Comparison of ENCODE assay signal across 24 cellular contexts in the genomic region with DNA sequence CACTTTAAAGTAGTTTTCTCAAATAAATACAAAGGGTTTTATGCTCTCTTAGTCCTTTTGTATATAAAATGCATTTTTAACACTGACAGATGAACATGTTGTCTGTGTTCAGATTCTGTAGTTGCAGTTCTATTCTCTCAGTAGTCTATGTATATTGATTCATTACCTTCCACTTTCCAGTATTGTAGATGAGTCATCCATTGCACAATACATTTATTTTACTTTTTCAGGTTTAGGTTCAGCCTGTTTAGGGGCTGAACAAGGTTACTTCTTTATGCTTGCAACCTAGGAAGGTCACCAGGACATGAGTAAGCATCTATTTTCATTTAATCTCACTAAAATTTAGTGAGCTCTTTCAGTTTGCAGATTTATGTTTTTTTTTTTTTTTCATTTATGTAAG.
DNase-seq lines count a peak whose midpoint lies in the region; ATAC-seq, FAIRE-seq and TF ChIP-seq lines count a peak whose summit lies in the region.
"Had no signal": no experiment of that assay in that cellular context is flagged by ENCODE, and none has a peak within 500 bp of the region (broad histone marks: within the 10 kb centered on the region; RNA-seq: fewer than 3 reads in every experiment).

No MANE protein-coding gene starts in this region.

- ATAC-seq in HCT116 (no peak), GM12878 (peak; percentile 75), right cardiac atrium (no peak), GM19452 (IDR thresholded peaks at IDR 0.05; ENCODE audit: unreplicated experiment) (no peak), body of pancreas (no peak)
- ATAC-seq: PC-3 had no signal

- SMC1A ChIA-PET in GM12878 (lab: Charles Lee; ENCODE audit: uncharacterized antibody, unreplicated experiment): interaction anchor here (1.0 to 1.7 kb wide), 2 partner anchors 7 to 16 kb away, joined by 4 read pairs; no protein-coding TSS in a partner anchor

- POLR2A ChIA-PET in HCT116 (lab: Charles Lee) (no interaction called here), GM12878 (lab: Charles Lee) (no interaction called here)

- DNase-seq in HCT116 (ENCODE audit: low read depth, low spot score) (no peak), MV-4-11 (lab: John Stamatoyannopoulos, UW) (peak; percentile 0), GM12878 (ENCODE audit: low read depth, low spot score) (no peak), fibroblast of pulmonary artery (ENCODE audit: low read depth) (peak; percentile 10), right cardiac atrium (no peak), thyroid gland (no peak), body of pancreas (no peak)
- DNase-seq: ACHN; C1 segment of cervical spinal cord; CD8-positive, alpha-beta memory T cell; DMS53; EL; H9; Karpas-422; MG63; NCI-H187; NCI-H2107; NCI-H510A treated with DMSO at 0.1 percent for 48 hours; NCI-H774; PC-3; RPMI8226; SJCRH30 had no signal

- H3K4me3 ChIP-seq in HCT116 (replicated peaks in 1 of 2; ENCODE audit: low read depth in 1 of 2, low read length in 2 of 2): no peak overlapping the region
- H3K4me3 ChIP-seq in GM12878: no peak overlapping the region
- no peak overlapping the region for H3K4me3 ChIP-seq in fibroblast of pulmonary artery (replicated peaks; ENCODE audit: low read depth, low read length)
- no peak overlapping the region for H3K4me3 ChIP-seq in right cardiac atrium (ENCODE audit: low read length)
- no peak overlapping the region for H3K4me3 ChIP-seq in thyroid gland (replicated peaks in 1 of 3)
- H3K4me3 ChIP-seq in body of pancreas: no peak overlapping the region
- H3K4me3 ChIP-seq: MG63, SJCRH30 had no signal

- H2AFZ ChIP-seq in HCT116 (ENCODE audit: low read depth, low read length, poor library complexity, severe bottlenecking): no peak overlapping the region
- H2AFZ ChIP-seq in GM12878 (ENCODE audit: control insufficient read depth, low read depth, low read length): no peak overlapping the region

- TF ChIP-seq EP300 in GM12878 (IDR thresholded peaks at IDR 0.05; ENCODE audit: borderline replicate concordance in 1 of 2, control insufficient read depth in 1 of 2, low read depth in 2 of 2, low read length in 2 of 2): no peak

- H3K4me1 ChIP-seq in HCT116 (ENCODE audit: control insufficient read depth in 1 of 2, insufficient read depth in 2 of 2, low read length in 2 of 2) (no peaks in the 10 kb centered on the region), GM12878 (ENCODE audit: control insufficient read depth, insufficient read depth, low read length) (no peaks in the 10 kb centered on the region), right cardiac atrium (ENCODE audit: control insufficient read depth, insufficient read depth, low read length) (no peaks in the 10 kb centered on the region), thyroid gland (no peaks in the 10 kb centered on the region), body of pancreas (no peaks in the 10 kb centered on the region)
- H3K4me1 ChIP-seq: SJCRH30 had no signal

- H3K36me3 ChIP-seq in HCT116 (ENCODE audit: control insufficient read depth in 1 of 2, insufficient read depth in 2 of 2, low read length in 2 of 2) (no peaks in the 10 kb centered on the region), GM12878 (ENCODE audit: control insufficient read depth in 2 of 2, insufficient read depth in 2 of 2, low read length in 1 of 2) (no peaks in the 10 kb centered on the region), thyroid gland (no peaks in the 10 kb centered on the region), body of pancreas (replicated peaks in 1 of 2; ENCODE audit: insufficient read depth in 1 of 2, low read depth in 2 of 2) (no peaks in the 10 kb centered on the region)
- H3K36me3 ChIP-seq: MG63, SJCRH30 had no signal

- no peak for TF ChIP-seq POLR2A in HCT116 (IDR thresholded peaks at IDR 0.05; ENCODE audit: borderline replicate concordance, extremely low read depth, insufficient read depth, insufficient read length)
- no peak for TF ChIP-seq POLR2A in GM12878 (IDR thresholded peaks at IDR 0.05; ENCODE audit: low read depth, low read length)
- no peak for TF ChIP-seq POLR2A in thyroid gland (IDR thresholded peaks at IDR 0.05)
- no peak for TF ChIP-seq POLR2A in body of pancreas (IDR thresholded peaks at IDR 0.05)

- H3K4me2 ChIP-seq in HCT116 (ENCODE audit: low read length) (no peak overlapping the region), GM12878 (ENCODE audit: control insufficient read depth, insufficient read depth) (no peak overlapping the region)

- in situ Hi-C loops in GM12878 (cut with MboI): no loop called here

- no peaks in the 10 kb centered on the region; a peak in 1 of 4 replicates for H3K9me3 ChIP-seq in HCT116 (ENCODE audit: control insufficient read depth in 1 of 2, insufficient read depth in 1 of 2, low read depth in 1 of 2, low read length in 2 of 2)
- H3K9me3 ChIP-seq in GM12878 (replicated peaks; ENCODE audit: control insufficient read depth, insufficient read depth, low read length): no peaks in the 10 kb centered on the region
- H3K9me3 ChIP-seq in right cardiac atrium (ENCODE audit: control insufficient read depth, low read length): no peaks in the 10 kb centered on the region
- no peaks in the 10 kb centered on the region for H3K9me3 ChIP-seq in thyroid gland
- H3K9me3 ChIP-seq in body of pancreas: no peaks in the 10 kb centered on the region
- H3K9me3 ChIP-seq: MG63, SJCRH30 had no signal

- H4K20me1 ChIP-seq in HCT116 (ENCODE audit: insufficient read depth) (no peaks in the 10 kb centered on the region; the same call in 1 of the 2 replicates), GM12878 (ENCODE audit: control insufficient read depth, insufficient read depth) (no peaks in the 10 kb centered on the region)

- BruUV-seq in HCT116 (replicated peaks; lab: Mats Ljungman, UMichigan) (no TSS peak), GM12878 (replicated peaks; lab: Mats Ljungman, UMichigan) (no TSS peak)

- no peaks in the 10 kb centered on the region for H3K9me2 ChIP-seq in HCT116 (ENCODE audit: insufficient read depth)

- no peaks in the 10 kb centered on the region for H3K79me2 ChIP-seq in HCT116 (ENCODE audit: insufficient read depth, low read length)
- no peaks in the 10 kb centered on the region for H3K79me2 ChIP-seq in GM12878 (ENCODE audit: control insufficient read depth, insufficient read depth, low read length)

- CTCF ChIA-PET in HCT116 (lab: Charles Lee): no interaction called here
- CTCF ChIA-PET in GM12878 (lab: Yijun Ruan, JAX): interaction anchor here (0.7 kb wide), 1 partner anchor 328 kb away, joined by 3 read pairs; no protein-coding TSS in a partner anchor

- H3K9ac ChIP-seq in HCT116 (ENCODE audit: low read length) (no peak overlapping the region), GM12878 (ENCODE audit: control insufficient read depth, insufficient read depth, low read length) (no peak overlapping the region)

- intact Hi-C loops in HCT116 (cut with micrococcal nuclease): no loop called here
- intact Hi-C loops in GM12878 (cut with micrococcal nuclease; ENCODE audit: unreplicated experiment): no loop called here
- intact Hi-C loops in right cardiac atrium (cut with DNase I): no loop called here
- intact Hi-C loops in thyroid gland (cut with DNase I): no loop called here
- intact Hi-C loops in body of pancreas (cut with DNase I): no loop called here

- H3K27me3 ChIP-seq in HCT116 (ENCODE audit: insufficient read depth, low read length) (no peaks in the 10 kb centered on the region), GM12878 (replicated peaks in 1 of 2; ENCODE audit: control insufficient read depth in 2 of 2, insufficient read depth in 2 of 2, low read length in 1 of 2) (no peaks in the 10 kb centered on the region), right cardiac atrium (ENCODE audit: control insufficient read depth, insufficient read depth) (no peaks in the 10 kb centered on the region), thyroid gland (no peaks in the 10 kb centered on the region), body of pancreas (no peaks in the 10 kb centered on the region)
- H3K27me3 ChIP-seq: MG63, SJCRH30 had no signal

- no peak for FAIRE-seq in GM12878 (lab: Jason Lieb, UNC)

- RAD21 ChIA-PET in HCT116 (lab: Charles Lee; ENCODE audit: low non-redundant PET in 1 of 2, low total read pairs in 2 of 2, uncharacterized antibody in 2 of 2, unreplicated experiment in 2 of 2) (no interaction called here), GM12878 (lab: Charles Lee; ENCODE audit: unreplicated experiment) (interaction anchor here (0.7 kb wide), 1 partner anchor 28 kb away, joined by 3 read pairs; no protein-coding TSS in a partner anchor)

- H3K27ac ChIP-seq in HCT116 (ENCODE audit: low read depth, low read length): no peak overlapping the region
- no peak overlapping the region for H3K27ac ChIP-seq in GM12878 (ENCODE audit: control insufficient read depth, insufficient read depth)
- H3K27ac ChIP-seq in right cardiac atrium (ENCODE audit: low read length): no peak overlapping the region
- no peak overlapping the region for H3K27ac ChIP-seq in thyroid gland
- no peak overlapping the region for H3K27ac ChIP-seq in body of pancreas
- H3K27ac ChIP-seq: HL-60, SJCRH30 had no signal

- no peak for TF ChIP-seq CTCF in HCT116 (IDR thresholded peaks at IDR 0.05 in 2 of 3, conservative IDR thresholded peaks at IDR 0.05 in 1 of 3; ENCODE audit: borderline replicate concordance in 1 of 3, insufficient read depth in 1 of 3, low read depth in 2 of 3, low read length in 2 of 3)
- TF ChIP-seq CTCF in GM12878 (IDR thresholded peaks at IDR 0.05 in 2 of 3, conservative IDR thresholded peaks at IDR 0.05 in 1 of 3; ENCODE audit: control insufficient read depth in 2 of 3, extremely low read depth in 1 of 3, insufficient read depth in 1 of 3, low read depth in 3 of 3, low read length in 3 of 3): no peak
- TF ChIP-seq CTCF in fibroblast of pulmonary artery (IDR thresholded peaks at IDR 0.05; ENCODE audit: low read length, missing control alignments): no peak
- TF ChIP-seq CTCF in thyroid gland (IDR thresholded peaks at IDR 0.05): no peak
- no peak for TF ChIP-seq CTCF in body of pancreas (IDR thresholded peaks at IDR 0.05)

- TF ChIP-seq RAD21 in HCT116 (IDR thresholded peaks at IDR 0.05; ENCODE audit: low read depth) (no peak), GM12878 (IDR thresholded peaks at IDR 0.05; ENCODE audit: insufficient read depth, low read depth, low read length) (no peak)

TF ChIP-seq in HCT116, 20 proteins besides CTCF, POLR2A, EP300 and RAD21:
- peak; percentile 34; the same call in 1 of the 2 replicates for TF ChIP-seq CEBPB (IDR thresholded peaks at IDR 0.05; ENCODE audit: low read depth)
- no peak for TF ChIP-seq ELF1 (IDR thresholded peaks at IDR 0.05; ENCODE audit: borderline replicate concordance, low read depth)

TF ChIP-seq in GM12878, 131 proteins besides CTCF, POLR2A, EP300 and RAD21 (continues in another document):
- TF ChIP-seq ATF7 (IDR thresholded peaks at IDR 0.05; ENCODE audit: low read depth) (no peak), RCOR1 (conservative IDR thresholded peaks at IDR 0.05; ENCODE audit: low read depth, low read length) (no peak), ELK1 (IDR thresholded peaks at IDR 0.05; ENCODE audit: low read depth, low read length) (no peak)

Comparison
In these comparisons a context has a peak if more than half of its experiments do, and no peak if none do; other contexts are left out.
1. DNase-seq: peak in MV-4-11 (single experiment) and fibroblast of pulmonary artery (single experiment); none in HCT116 (single experiment), GM12878 (single experiment), right cardiac atrium (0 of 3), thyroid gland (0 of 2) and body of pancreas (0 of 4).
2. Of the 18 proteins assayed by ChIP-seq in both GM12878 and HCT116: peak only in GM12878: none; only in HCT116: CEBPB; in both: none; in neither: 17.